2 cellular contexts compared by ENCODE assay signal in the genomic region with DNA sequence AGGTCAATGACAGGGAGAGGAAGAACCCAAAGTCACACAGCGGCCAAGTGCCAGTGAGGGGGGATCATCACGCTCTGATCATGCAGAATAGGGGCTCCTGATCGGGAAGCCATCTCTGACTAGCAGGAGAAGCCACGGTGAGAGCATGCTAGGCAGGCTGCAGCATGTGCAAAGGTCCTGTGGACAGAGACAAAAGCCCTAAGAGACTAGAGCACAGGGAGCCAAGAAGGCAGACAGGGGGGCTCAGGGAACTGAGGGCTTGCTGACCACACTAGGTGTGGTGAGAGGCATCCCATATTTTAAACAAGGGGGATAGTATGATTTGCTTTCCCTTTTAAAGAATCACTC.
TF ChIP-seq lines count a peak whose summit lies in the region.

No MANE protein-coding gene starts in this region.

TF ChIP-seq in IMR-90, 13 proteins besides CTCF, POLR2A, EP300 and RAD21:
- no peak for TF ChIP-seq RFX5 (IDR thresholded peaks at IDR 0.05; ENCODE audit: low read depth, low read length)
- TF ChIP-seq, protein P1, sequence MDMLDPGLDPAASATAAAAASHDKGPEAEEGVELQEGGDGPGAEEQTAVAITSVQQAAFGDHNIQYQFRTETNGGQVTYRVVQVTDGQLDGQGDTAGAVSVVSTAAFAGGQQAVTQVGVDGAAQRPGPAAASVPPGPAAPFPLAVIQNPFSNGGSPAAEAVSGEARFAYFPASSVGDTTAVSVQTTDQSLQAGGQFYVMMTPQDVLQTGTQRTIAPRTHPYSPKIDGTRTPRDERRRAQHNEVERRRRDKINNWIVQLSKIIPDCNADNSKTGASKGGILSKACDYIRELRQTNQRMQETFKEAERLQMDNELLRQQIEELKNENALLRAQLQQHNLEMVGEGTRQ (IDR thresholded peaks at IDR 0.05; ENCODE audit: low read depth, low read length), result no peak
- no peak for TF ChIP-seq CEBPB (IDR thresholded peaks at IDR 0.05; ENCODE audit: low read depth, low read length)
- TF ChIP-seq FOS (IDR thresholded peaks at IDR 0.05; ENCODE audit: low read depth, low read length), result no peak
- TF ChIP-seq, protein P2, sequence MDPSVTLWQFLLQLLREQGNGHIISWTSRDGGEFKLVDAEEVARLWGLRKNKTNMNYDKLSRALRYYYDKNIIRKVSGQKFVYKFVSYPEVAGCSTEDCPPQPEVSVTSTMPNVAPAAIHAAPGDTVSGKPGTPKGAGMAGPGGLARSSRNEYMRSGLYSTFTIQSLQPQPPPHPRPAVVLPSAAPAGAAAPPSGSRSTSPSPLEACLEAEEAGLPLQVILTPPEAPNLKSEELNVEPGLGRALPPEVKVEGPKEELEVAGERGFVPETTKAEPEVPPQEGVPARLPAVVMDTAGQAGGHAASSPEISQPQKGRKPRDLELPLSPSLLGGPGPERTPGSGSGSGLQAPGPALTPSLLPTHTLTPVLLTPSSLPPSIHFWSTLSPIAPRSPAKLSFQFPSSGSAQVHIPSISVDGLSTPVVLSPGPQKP (IDR thresholded peaks at IDR 0.05; ENCODE audit: borderline replicate concordance, low read depth, low read length), result no peak
- no peak for TF ChIP-seq SMC3 (IDR thresholded peaks at IDR 0.05; ENCODE audit: low read depth, low read length)
- TF ChIP-seq CHD1 (IDR thresholded peaks at IDR 0.05; ENCODE audit: low read depth, low read length), result no peak
- TF ChIP-seq MAZ (IDR thresholded peaks at IDR 0.05; ENCODE audit: borderline replicate concordance, low read depth, low read length), result no peak
- no peak for TF ChIP-seq RCOR1 (IDR thresholded peaks at IDR 0.05; ENCODE audit: insufficient replicate concordance, low read length)
- no peak for TF ChIP-seq BHLHE40 (IDR thresholded peaks at IDR 0.05; ENCODE audit: low read depth, low read length)
- no peak for TF ChIP-seq NFE2L2 (IDR thresholded peaks at IDR 0.05; ENCODE audit: low read depth, low read length)

TF ChIP-seq in HepG2, 621 proteins besides CTCF, POLR2A, EP300 and RAD21:
- TF ChIP-seq KDM1A (CRISPR knock-in tag; IDR thresholded peaks at IDR 0.05) (peak; percentile 80), ZNF337 (CRISPR knock-in tag; IDR thresholded peaks at IDR 0.05; ENCODE audit: borderline replicate concordance, low read depth) (0 out of 2 replicates have a peak, but pooled peaks have one; percentile 10), PHF20 (CRISPR knock-in tag; IDR thresholded peaks at IDR 0.05) (no peak), ZMYM3 (CRISPR knock-in tag; IDR thresholded peaks at IDR 0.05) (peak; percentile 98), ZNF713 (CRISPR knock-in tag; IDR thresholded peaks at IDR 0.05) (no peak), CHD4 (IDR thresholded peaks at IDR 0.05; ENCODE audit: borderline replicate concordance, low read length) (peak; percentile 90), JUND (CRISPR knock-in tag; IDR thresholded peaks at IDR 0.05) (peak; percentile 5; the same call in 1 of the 2 replicates), ZNF224 (CRISPR knock-in tag; IDR thresholded peaks at IDR 0.05) (0 out of 2 replicates have a peak, but pooled peaks have one; percentile 46), NAIF1 (CRISPR knock-in tag; IDR thresholded peaks at IDR 0.05; ENCODE audit: borderline replicate concordance) (no peak), HDAC2 (CRISPR knock-in tag; IDR thresholded peaks at IDR 0.05) (peak; percentile 58; the same call in 1 of the 2 replicates), ZNF180 (CRISPR knock-in tag; IDR thresholded peaks at IDR 0.05; ENCODE audit: borderline replicate concordance, low read depth) (no peak), ZNF138 (CRISPR knock-in tag; IDR thresholded peaks at IDR 0.05; ENCODE audit: low read depth) (0 out of 2 replicates have a peak, but pooled peaks have one; percentile 45), ZNF225 (CRISPR knock-in tag; IDR thresholded peaks at IDR 0.05) (peak; percentile 13; the same call in 1 of the 2 replicates)
- TF ChIP-seq, protein P3, sequence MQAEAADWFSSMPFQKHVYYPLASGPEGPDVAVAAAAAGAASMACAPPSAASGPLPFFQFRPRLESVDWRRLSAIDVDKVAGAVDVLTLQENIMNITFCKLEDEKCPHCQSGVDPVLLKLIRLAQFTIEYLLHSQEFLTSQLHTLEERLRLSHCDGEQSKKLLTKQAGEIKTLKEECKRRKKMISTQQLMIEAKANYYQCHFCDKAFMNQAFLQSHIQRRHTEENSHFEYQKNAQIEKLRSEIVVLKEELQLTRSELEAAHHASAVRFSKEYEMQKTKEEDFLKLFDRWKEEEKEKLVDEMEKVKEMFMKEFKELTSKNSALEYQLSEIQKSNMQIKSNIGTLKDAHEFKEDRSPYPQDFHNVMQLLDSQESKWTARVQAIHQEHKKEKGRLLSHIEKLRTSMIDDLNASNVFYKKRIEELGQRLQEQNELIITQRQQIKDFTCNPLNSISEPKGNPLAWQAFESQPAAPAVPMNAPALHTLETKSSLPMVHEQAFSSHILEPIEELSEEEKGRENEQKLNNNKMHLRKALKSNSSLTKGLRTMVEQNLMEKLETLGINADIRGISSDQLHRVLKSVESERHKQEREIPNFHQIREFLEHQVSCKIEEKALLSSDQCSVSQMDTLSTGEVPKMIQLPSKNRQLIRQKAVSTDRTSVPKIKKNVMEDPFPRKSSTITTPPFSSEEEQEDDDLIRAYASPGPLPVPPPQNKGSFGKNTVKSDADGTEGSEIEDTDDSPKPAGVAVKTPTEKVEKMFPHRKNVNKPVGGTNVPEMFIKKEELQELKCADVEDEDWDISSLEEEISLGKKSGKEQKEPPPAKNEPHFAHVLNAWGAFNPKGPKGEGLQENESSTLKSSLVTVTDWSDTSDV (CRISPR knock-in tag; IDR thresholded peaks at IDR 0.05), result 0 out of 2 replicates have a peak, but pooled peaks have one; percentile 27
- TF ChIP-seq, protein P4, sequence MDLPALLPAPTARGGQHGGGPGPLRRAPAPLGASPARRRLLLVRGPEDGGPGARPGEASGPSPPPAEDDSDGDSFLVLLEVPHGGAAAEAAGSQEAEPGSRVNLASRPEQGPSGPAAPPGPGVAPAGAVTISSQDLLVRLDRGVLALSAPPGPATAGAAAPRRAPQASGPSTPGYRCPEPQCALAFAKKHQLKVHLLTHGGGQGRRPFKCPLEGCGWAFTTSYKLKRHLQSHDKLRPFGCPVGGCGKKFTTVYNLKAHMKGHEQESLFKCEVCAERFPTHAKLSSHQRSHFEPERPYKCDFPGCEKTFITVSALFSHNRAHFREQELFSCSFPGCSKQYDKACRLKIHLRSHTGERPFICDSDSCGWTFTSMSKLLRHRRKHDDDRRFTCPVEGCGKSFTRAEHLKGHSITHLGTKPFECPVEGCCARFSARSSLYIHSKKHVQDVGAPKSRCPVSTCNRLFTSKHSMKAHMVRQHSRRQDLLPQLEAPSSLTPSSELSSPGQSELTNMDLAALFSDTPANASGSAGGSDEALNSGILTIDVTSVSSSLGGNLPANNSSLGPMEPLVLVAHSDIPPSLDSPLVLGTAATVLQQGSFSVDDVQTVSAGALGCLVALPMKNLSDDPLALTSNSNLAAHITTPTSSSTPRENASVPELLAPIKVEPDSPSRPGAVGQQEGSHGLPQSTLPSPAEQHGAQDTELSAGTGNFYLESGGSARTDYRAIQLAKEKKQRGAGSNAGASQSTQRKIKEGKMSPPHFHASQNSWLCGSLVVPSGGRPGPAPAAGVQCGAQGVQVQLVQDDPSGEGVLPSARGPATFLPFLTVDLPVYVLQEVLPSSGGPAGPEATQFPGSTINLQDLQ (CRISPR knock-in tag; IDR thresholded peaks at IDR 0.05), result 0 out of 2 replicates have a peak, but pooled peaks have one; percentile 40
- TF ChIP-seq, protein P5, sequence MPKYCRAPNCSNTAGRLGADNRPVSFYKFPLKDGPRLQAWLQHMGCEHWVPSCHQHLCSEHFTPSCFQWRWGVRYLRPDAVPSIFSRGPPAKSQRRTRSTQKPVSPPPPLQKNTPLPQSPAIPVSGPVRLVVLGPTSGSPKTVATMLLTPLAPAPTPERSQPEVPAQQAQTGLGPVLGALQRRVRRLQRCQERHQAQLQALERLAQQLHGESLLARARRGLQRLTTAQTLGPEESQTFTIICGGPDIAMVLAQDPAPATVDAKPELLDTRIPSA (CRISPR knock-in tag; IDR thresholded peaks at IDR 0.05; ENCODE audit: borderline replicate concordance), result no peak
- TF ChIP-seq, protein P6, sequence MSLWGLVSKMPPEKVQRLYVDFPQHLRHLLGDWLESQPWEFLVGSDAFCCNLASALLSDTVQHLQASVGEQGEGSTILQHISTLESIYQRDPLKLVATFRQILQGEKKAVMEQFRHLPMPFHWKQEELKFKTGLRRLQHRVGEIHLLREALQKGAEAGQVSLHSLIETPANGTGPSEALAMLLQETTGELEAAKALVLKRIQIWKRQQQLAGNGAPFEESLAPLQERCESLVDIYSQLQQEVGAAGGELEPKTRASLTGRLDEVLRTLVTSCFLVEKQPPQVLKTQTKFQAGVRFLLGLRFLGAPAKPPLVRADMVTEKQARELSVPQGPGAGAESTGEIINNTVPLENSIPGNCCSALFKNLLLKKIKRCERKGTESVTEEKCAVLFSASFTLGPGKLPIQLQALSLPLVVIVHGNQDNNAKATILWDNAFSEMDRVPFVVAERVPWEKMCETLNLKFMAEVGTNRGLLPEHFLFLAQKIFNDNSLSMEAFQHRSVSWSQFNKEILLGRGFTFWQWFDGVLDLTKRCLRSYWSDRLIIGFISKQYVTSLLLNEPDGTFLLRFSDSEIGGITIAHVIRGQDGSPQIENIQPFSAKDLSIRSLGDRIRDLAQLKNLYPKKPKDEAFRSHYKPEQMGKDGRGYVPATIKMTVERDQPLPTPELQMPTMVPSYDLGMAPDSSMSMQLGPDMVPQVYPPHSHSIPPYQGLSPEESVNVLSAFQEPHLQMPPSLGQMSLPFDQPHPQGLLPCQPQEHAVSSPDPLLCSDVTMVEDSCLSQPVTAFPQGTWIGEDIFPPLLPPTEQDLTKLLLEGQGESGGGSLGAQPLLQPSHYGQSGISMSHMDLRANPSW (CRISPR knock-in tag; IDR thresholded peaks at IDR 0.05; ENCODE audit: borderline replicate concordance), result 0 out of 2 replicates have a peak, but pooled peaks have one; percentile 4
TF ChIP-seq in HepG2: peak in this region for 12.
